Comparison of ENCODE assay signal across 15 cellular contexts in genomic region chr12:32309811-32310755, GRCh38.
DNase-seq lines count a peak whose midpoint lies in the region; ATAC-seq and TF ChIP-seq lines count a peak whose summit lies in the region.
"Had no signal": no experiment of that assay in that cellular context is flagged by ENCODE, and none has a peak within 500 bp of the region (broad histone marks: within the 10 kb centered on the region; RNA-seq: fewer than 3 reads in every experiment).

No MANE protein-coding gene starts in this region.

- H3K27me3 Mint-ChIP-seq in brain: no peaks in the 10 kb centered on the region
- H3K27me3 Mint-ChIP-seq: activated naive CD8-positive, alpha-beta T cell treated with anti-CD3 and anti-CD28 coated beads for 36 hours had no signal

- peaks cover 0 to 9% of the 10 kb centered on the region in 2 donors for H3K36me3 ChIP-seq in left lung

- peak overlapping the region in 4 of 5 experiments; percentile 32 to 82 (median 69) for H3K27ac Mint-ChIP-seq in brain
- H3K27ac Mint-ChIP-seq: activated naive CD8-positive, alpha-beta T cell treated with anti-CD3 and anti-CD28 coated beads for 36 hours; T-helper 2 cell treated with Interferon-gamma antibody and Interleukin-4, amounts not matched to agents 5 μg/mL and 100 μg/mL, for 36 hours had no signal

- peaks cover 32% of the 10 kb centered on the region for H3K36me3 Mint-ChIP-seq in brain

- H3K9me3 ChIP-seq in left lung: no peaks in the 10 kb centered on the region
- H3K9me3 ChIP-seq: BLaER1 had no signal

- no peak for TF ChIP-seq CTCF in brain (conservative IDR thresholded peaks at IDR 0.05)
- TF ChIP-seq CTCF in left lung (IDR thresholded peaks at IDR 0.05): no peak

- H3K4me1 Mint-ChIP-seq in brain: peaks cover 43% of the 10 kb centered on the region

- ATAC-seq in Right ventricle myocardium inferior (no peak), left lung (no peak)
- ATAC-seq: Panc1 had no signal

- peak; percentile 94 for DNase-seq in Caki2 (ENCODE audit: low read depth)
- DNase-seq in NCI-H146 (lab: John Stamatoyannopoulos, UW): peak; percentile 85
- DNase-seq in left kidney (ENCODE audit: low read depth, low spot score): peak; percentile 64
- DNase-seq in activated effector memory CD4-positive, alpha-beta T cell treated with anti-CD3 and anti-CD28 coated beads, Interleukin-2, amount 50 U/mL, for 16 hours: no peak
- DNase-seq in Right ventricle myocardium inferior (ENCODE audit: missing footprints): no peak
- no peak for DNase-seq in SHP77 (lab: John Stamatoyannopoulos, UW)
- DNase-seq in left lung: no peak
- DNase-seq: activated naive CD8-positive, alpha-beta T cell treated with anti-CD3 and anti-CD28 coated beads for 36 hours; stimulated activated CD4-positive, alpha-beta T cell treated with anti-CD3 and anti-CD28 coated beads, Interleukin-2, amount 100 ng/mL, for 48 hours; stimulated activated naive CD4-positive, alpha-beta T cell treated with Interleukin-2 at 50 U/mL for 16 hours had no signal

- no peak overlapping the region for H3K27ac ChIP-seq in left lung
- H3K27ac ChIP-seq: BLaER1, parathyroid adenoma had no signal

- no peak overlapping the region for H3K4me3 ChIP-seq in left lung
- H3K4me3 ChIP-seq: BLaER1 had no signal

- no peaks in the 10 kb centered on the region for H3K27me3 ChIP-seq in left lung
- H3K27me3 ChIP-seq: BLaER1 had no signal

- peaks cover 0 to 2% (median 0%) of the 10 kb centered on the region in 5 experiments for H3K9me3 Mint-ChIP-seq in brain
- H3K9me3 Mint-ChIP-seq: activated naive CD8-positive, alpha-beta T cell treated with anti-CD3 and anti-CD28 coated beads for 36 hours; T-helper 2 cell treated with Interferon-gamma antibody and Interleukin-4, amounts not matched to agents 5 μg/mL and 100 μg/mL, for 36 hours had no signal

- H3K4me1 ChIP-seq in left lung: no peaks in the 10 kb centered on the region
- H3K4me1 ChIP-seq: BLaER1 had no signal

- intact Hi-C loops in Right ventricle myocardium inferior (cut with DNase I) (loop anchor here (2.0 to 10.0 kb wide), 2 partner anchors 345 to 657 kb away; no protein-coding TSS in a partner anchor), left lung (cut with DNase I) (loop anchor here in 1 of 2 donors (10.0 kb wide), 2 partner anchors 245 to 655 kb away; partner anchors contain the start of gene ETFBKMT)

- peak overlapping the region in 1 of 5 experiments; percentile 25 for H3K4me3 Mint-ChIP-seq in brain
- H3K4me3 Mint-ChIP-seq: activated naive CD8-positive, alpha-beta T cell treated with anti-CD3 and anti-CD28 coated beads for 36 hours; T-helper 2 cell treated with Interferon-gamma antibody and Interleukin-4, amounts not matched to agents 5 μg/mL and 100 μg/mL, for 36 hours had no signal

- in situ Hi-C loops in Caki2 (cut with HindIII; ENCODE audit: low pct_unique_long_range_greater_than_20kb, low sequenced_read_pairs): no loop called here

Comparison
In these comparisons a context has a peak if more than half of its experiments do, and no peak if none do; other contexts are left out.
1. DNase-seq: peak in Caki2 (single experiment), NCI-H146 (single experiment) and left kidney (single experiment); none in activated effector memory CD4-positive, alpha-beta T cell treated with anti-CD3 and anti-CD28 coated beads, Interleukin-2, amount 50 U/mL, for 16 hours (single experiment), Right ventricle myocardium inferior (single experiment), SHP77 (0 of 2) and left lung (0 of 2).